1 cellular context compared by ENCODE assay signal in the genomic region with DNA sequence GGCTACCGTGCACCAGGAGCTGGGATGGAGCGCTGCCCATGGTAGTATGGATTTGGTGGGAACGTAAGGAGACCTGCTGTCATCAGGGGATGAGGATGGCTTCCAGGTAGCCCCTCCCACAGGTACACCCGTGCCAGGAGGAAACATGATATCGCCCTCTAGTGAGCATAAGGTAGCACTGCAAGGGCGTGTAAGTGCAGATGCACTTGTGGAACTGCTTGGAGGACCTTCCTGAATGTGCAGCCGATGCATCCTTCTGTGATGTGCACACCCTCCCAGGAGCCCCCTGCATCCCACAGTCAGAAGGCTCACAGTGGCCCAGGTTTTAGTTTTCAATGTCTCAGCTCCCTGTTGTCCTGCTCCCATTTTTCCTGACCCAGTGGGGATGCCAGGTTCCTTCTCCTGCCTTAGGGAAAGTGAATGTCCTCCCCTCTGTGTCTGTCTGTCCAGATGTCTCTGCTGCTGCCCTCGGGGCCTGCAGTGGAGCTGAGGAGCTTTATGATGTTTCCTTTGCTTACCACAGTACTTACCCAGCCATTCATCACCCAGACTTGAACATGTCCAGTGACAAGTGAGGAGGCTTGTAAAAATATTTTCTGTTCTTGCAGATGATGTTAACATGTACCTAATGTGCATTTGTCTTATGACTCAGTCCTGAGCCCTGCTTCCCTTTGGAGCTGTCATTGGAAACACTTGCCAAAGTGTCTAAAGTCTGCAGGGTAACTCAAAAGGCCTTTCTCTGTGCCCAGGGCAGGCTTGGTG.
TF ChIP-seq lines count a peak whose summit lies in the region.

No MANE protein-coding gene starts in this region.

TF ChIP-seq in WTC11, 78 proteins besides CTCF, POLR2A, EP300 and RAD21 (continued from another document):
- TF ChIP-seq, protein P1, sequence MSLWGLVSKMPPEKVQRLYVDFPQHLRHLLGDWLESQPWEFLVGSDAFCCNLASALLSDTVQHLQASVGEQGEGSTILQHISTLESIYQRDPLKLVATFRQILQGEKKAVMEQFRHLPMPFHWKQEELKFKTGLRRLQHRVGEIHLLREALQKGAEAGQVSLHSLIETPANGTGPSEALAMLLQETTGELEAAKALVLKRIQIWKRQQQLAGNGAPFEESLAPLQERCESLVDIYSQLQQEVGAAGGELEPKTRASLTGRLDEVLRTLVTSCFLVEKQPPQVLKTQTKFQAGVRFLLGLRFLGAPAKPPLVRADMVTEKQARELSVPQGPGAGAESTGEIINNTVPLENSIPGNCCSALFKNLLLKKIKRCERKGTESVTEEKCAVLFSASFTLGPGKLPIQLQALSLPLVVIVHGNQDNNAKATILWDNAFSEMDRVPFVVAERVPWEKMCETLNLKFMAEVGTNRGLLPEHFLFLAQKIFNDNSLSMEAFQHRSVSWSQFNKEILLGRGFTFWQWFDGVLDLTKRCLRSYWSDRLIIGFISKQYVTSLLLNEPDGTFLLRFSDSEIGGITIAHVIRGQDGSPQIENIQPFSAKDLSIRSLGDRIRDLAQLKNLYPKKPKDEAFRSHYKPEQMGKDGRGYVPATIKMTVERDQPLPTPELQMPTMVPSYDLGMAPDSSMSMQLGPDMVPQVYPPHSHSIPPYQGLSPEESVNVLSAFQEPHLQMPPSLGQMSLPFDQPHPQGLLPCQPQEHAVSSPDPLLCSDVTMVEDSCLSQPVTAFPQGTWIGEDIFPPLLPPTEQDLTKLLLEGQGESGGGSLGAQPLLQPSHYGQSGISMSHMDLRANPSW (CRISPR knock-in tag; conservative IDR thresholded peaks at IDR 0.05; ENCODE audit: low read depth) = no peak
- TF ChIP-seq FOXP1 (CRISPR knock-in tag; IDR thresholded peaks at IDR 0.05; ENCODE audit: borderline replicate concordance) (no peak), ZNF317 (CRISPR knock-in tag; IDR thresholded peaks at IDR 0.05; ENCODE audit: borderline replicate concordance, low read depth) (no peak), NR2C2 (CRISPR knock-in tag; IDR thresholded peaks at IDR 0.05) (no peak), ETV6 (CRISPR knock-in tag; IDR thresholded peaks at IDR 0.05) (no peak)
- TF ChIP-seq, protein P2, sequence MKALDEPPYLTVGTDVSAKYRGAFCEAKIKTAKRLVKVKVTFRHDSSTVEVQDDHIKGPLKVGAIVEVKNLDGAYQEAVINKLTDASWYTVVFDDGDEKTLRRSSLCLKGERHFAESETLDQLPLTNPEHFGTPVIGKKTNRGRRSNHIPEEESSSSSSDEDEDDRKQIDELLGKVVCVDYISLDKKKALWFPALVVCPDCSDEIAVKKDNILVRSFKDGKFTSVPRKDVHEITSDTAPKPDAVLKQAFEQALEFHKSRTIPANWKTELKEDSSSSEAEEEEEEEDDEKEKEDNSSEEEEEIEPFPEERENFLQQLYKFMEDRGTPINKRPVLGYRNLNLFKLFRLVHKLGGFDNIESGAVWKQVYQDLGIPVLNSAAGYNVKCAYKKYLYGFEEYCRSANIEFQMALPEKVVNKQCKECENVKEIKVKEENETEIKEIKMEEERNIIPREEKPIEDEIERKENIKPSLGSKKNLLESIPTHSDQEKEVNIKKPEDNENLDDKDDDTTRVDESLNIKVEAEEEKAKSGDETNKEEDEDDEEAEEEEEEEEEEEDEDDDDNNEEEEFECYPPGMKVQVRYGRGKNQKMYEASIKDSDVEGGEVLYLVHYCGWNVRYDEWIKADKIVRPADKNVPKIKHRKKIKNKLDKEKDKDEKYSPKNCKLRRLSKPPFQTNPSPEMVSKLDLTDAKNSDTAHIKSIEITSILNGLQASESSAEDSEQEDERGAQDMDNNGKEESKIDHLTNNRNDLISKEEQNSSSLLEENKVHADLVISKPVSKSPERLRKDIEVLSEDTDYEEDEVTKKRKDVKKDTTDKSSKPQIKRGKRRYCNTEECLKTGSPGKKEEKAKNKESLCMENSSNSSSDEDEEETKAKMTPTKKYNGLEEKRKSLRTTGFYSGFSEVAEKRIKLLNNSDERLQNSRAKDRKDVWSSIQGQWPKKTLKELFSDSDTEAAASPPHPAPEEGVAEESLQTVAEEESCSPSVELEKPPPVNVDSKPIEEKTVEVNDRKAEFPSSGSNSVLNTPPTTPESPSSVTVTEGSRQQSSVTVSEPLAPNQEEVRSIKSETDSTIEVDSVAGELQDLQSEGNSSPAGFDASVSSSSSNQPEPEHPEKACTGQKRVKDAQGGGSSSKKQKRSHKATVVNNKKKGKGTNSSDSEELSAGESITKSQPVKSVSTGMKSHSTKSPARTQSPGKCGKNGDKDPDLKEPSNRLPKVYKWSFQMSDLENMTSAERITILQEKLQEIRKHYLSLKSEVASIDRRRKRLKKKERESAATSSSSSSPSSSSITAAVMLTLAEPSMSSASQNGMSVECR (CRISPR knock-in tag; IDR thresholded peaks at IDR 0.05; ENCODE audit: borderline replicate concordance) = no peak
- TF ChIP-seq, protein P3, sequence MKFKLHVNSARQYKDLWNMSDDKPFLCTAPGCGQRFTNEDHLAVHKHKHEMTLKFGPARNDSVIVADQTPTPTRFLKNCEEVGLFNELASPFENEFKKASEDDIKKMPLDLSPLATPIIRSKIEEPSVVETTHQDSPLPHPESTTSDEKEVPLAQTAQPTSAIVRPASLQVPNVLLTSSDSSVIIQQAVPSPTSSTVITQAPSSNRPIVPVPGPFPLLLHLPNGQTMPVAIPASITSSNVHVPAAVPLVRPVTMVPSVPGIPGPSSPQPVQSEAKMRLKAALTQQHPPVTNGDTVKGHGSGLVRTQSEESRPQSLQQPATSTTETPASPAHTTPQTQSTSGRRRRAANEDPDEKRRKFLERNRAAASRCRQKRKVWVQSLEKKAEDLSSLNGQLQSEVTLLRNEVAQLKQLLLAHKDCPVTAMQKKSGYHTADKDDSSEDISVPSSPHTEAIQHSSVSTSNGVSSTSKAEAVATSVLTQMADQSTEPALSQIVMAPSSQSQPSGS (CRISPR knock-in tag; IDR thresholded peaks at IDR 0.05; ENCODE audit: borderline replicate concordance, low read depth) = no peak
TF ChIP-seq in WTC11: peak in this region for 0.
